ENCODE assay signal across 1 cellular context in genomic region chr15:78396976-78397375, GRCh38.
TF ChIP-seq lines count a peak whose summit lies in the region.

No MANE protein-coding gene starts in this region.

TF ChIP-seq in WTC11, 78 proteins besides CTCF, POLR2A, EP300 and RAD21 (continued from another document):
- TF ChIP-seq STAT6 (CRISPR knock-in tag; conservative IDR thresholded peaks at IDR 0.05; ENCODE audit: low read depth), result no peak
